Comparison of ENCODE assay signal across 7 cellular contexts in genomic region chr4:83112239-83112638, GRCh38. TPM values are rescaled to one million over a fixed set of nuclear protein-coding genes. Genes with fewer than 3 reads are reported as not detected.
DNase-seq lines count a peak whose midpoint lies in the region; ATAC-seq and TF ChIP-seq lines count a peak whose summit lies in the region.

No MANE protein-coding gene starts in this region.

- peak overlapping the region; percentile 85 for H3K27ac ChIP-seq in SJSA1
- no peak overlapping the region for H3K27ac ChIP-seq in suprapubic skin

- H3K36me3 ChIP-seq in SJSA1 (peaks cover 35% of the 10 kb centered on the region), suprapubic skin (no peaks in the 10 kb centered on the region)

- no peaks in the 10 kb centered on the region for H3K27me3 Mint-ChIP-seq in naive thymus-derived CD8-positive, alpha-beta T cell

- peaks cover 19 to 53% (median 40%) of the 10 kb centered on the region in 4 donors for H3K4me1 Mint-ChIP-seq in naive thymus-derived CD8-positive, alpha-beta T cell

- ATAC-seq in GM18870 (IDR thresholded peaks at IDR 0.05; ENCODE audit: unreplicated experiment) (peak; percentile 40), HG02884 (IDR thresholded peaks at IDR 0.05; ENCODE audit: unreplicated experiment) (peak; percentile 34)
- ATAC-seq in naive thymus-derived CD8-positive, alpha-beta T cell, result peak in 1 of 2 donors; percentile 0

- H3K4me1 ChIP-seq in SJSA1 (replicated peaks) (peaks cover 66% of the 10 kb centered on the region), suprapubic skin (peaks cover 11% of the 10 kb centered on the region)

- H3K4me3 Mint-ChIP-seq in naive thymus-derived CD8-positive, alpha-beta T cell, result peak overlapping the region; percentile 90 to 100 (median 99)

- POLR2A ChIA-PET in naive thymus-derived CD8-positive, alpha-beta T cell (lab: Charles Lee), result interaction anchor here (0.7 to 9.6 kb wide), 18 partner anchors 9 to 172 kb away, joined by 3 to 109 read pairs (median 6); partner anchors contain the start of gene COQ2

- no peak for TF ChIP-seq EP300 in suprapubic skin (IDR thresholded peaks at IDR 0.05)

- H3K9me3 ChIP-seq in SJSA1 (replicated peaks) (no peaks in the 10 kb centered on the region), suprapubic skin (no peaks in the 10 kb centered on the region)

- no peak for TF ChIP-seq CTCF in suprapubic skin (IDR thresholded peaks at IDR 0.05)

- peak in 1 of 2 experiments; percentile 32 for DNase-seq in SJSA1 (ENCODE audit: low read depth in 1 of 2, low spot score in 2 of 2)
- DNase-seq in naive thymus-derived CD8-positive, alpha-beta T cell, result peak in 5 of 10 donors; percentile 16 to 54 (median 49)
- DNase-seq in foreskin melanocyte, result no peak
- DNase-seq in suprapubic skin (ENCODE audit: low spot score in 2 of 2), result no peak
- no peak for DNase-seq in SHP77 (lab: John Stamatoyannopoulos, UW)

- 78% methylated on average over 2 of the region's 2 CpGs for WGBS in suprapubic skin

- H3K27ac Mint-ChIP-seq in naive thymus-derived CD8-positive, alpha-beta T cell, result peak overlapping the region; percentile 95 to 99 (median 98)

- no peak for TF ChIP-seq POLR2A in suprapubic skin (IDR thresholded peaks at IDR 0.05)

- peaks cover 10 to 24% (median 20%) of the 10 kb centered on the region in 3 donors for H3K36me3 Mint-ChIP-seq in naive thymus-derived CD8-positive, alpha-beta T cell

- H3K27me3 ChIP-seq in SJSA1 (replicated peaks) (no peaks in the 10 kb centered on the region), suprapubic skin (no peaks in the 10 kb centered on the region)

- H3K9me3 Mint-ChIP-seq in naive thymus-derived CD8-positive, alpha-beta T cell, result no peaks in the 10 kb centered on the region

- peak overlapping the region; percentile 37; the same call in 1 of the 2 replicates for H3K4me3 ChIP-seq in SJSA1
- H3K4me3 ChIP-seq in suprapubic skin, result no peak overlapping the region

RNA-seq across cellular contexts. Expression of gene PLAC8, which starts 2.3 kb away (rescaled TPM):
- total RNA-seq in SJSA1 (2014; rRNA removed; shearing (Covaris generic)), result 123 and 141 TPM in 2 replicates
- 100 to 1,000 TPM; 222 to 258 TPM for total RNA-seq in naive thymus-derived CD8-positive, alpha-beta T cell
- 100 to 1,000 TPM; 470 to 615 (median 609) TPM for polyA plus RNA-seq in naive thymus-derived CD8-positive, alpha-beta T cell
- 1 to 10 TPM in 2 of 4 donors, not detected in 2; 1.3 TPM for total RNA-seq in suprapubic skin

Comparison
In these comparisons a context has a peak if more than half of its experiments do, and no peak if none do; other contexts are left out.
1. RNA of gene PLAC8, which starts 2.3 kb away (total RNA-seq): 222 to 258 TPM in naive thymus-derived CD8-positive, alpha-beta T cell and 123 to 141 TPM in SJSA1; 1.3 TPM in suprapubic skin; every median in the first group is over 10 times any median in the second.